ENCODE assay signal across 11 cellular contexts in the genomic region with DNA sequence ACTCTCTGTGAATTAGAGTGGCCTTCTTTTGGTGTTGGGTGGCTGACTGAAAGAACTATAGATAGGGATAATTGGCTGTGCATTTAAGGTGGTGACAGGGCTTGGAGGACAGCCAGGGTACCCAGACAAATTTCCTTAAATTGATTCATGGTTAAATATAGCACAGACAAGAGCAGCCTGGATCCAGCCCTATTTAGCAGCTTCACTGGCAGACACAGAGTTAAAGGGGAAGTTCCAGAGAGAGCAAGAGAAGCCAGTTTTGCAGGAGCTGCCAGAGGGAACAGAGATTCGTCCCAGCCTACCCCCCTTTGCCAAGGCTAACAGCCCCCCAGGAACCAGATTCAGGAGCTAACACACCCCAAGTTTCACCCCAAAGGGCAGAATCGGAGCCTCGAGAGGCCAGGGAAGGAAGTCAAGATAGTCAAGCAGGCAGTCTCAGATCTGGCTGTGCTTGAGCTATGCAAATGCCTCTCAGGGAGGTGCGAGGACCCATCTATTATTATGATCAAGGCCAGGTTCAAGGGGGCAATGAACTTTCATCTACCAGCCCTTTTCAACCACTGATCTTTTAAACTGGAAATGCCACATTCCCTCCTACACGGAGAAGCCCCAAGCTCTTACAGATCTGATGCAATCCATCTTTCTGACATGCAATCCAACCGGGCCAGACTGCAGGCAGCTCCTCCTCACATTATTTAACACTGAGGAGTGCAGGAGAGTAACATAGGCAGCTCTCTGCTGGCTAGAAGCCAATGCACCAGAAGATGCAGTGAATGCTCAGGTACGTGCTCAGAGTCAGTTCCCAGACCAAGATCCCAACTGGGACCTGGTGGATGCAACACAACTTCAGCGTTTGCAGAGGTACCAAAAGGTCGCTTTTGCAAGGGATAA. TPM values are rescaled to one million over a fixed set of nuclear protein-coding genes. Genes with fewer than 3 reads are reported as not detected.
DNase-seq lines count a peak whose midpoint lies in the region; ATAC-seq and TF ChIP-seq lines count a peak whose summit lies in the region.
"Had no signal": no experiment of that assay in that cellular context is flagged by ENCODE, and none has a peak within 500 bp of the region (broad histone marks: within the 10 kb centered on the region; RNA-seq: fewer than 3 reads in every experiment).

No MANE protein-coding gene starts in this region.

- H3K4me3 ChIP-seq in breast epithelium = peak overlapping the region in 1 of 3 donors; percentile 59
- H3K4me3 ChIP-seq in SK-N-MC = peak overlapping the region; percentile 60
- no peak overlapping the region for H3K4me3 ChIP-seq in upper lobe of right lung
- H3K4me3 ChIP-seq: SJSA1 had no signal

- H3K27ac ChIP-seq in breast epithelium = peak overlapping the region in 1 of 2 donors; percentile 68
- H3K27ac ChIP-seq in SK-N-MC = peak overlapping the region; percentile 77
- H3K27ac ChIP-seq in upper lobe of right lung = no peak overlapping the region
- H3K27ac ChIP-seq: SJSA1 had no signal

- H3K4me1 ChIP-seq in breast epithelium (peaks cover 3 to 9% of the 10 kb centered on the region in 2 donors), upper lobe of right lung (peaks cover 18% of the 10 kb centered on the region)
- H3K4me1 ChIP-seq: SJSA1 had no signal

- POLR2A ChIA-PET in MCF 10A (lab: Yijun Ruan, JAX) = no interaction called here

- intact Hi-C loops in MCF 10A (cut with micrococcal nuclease) (no loop called here), breast epithelium (cut with DNase I; ENCODE audit: low total_unique reads) (no loop called here), left ventricle myocardium superior (cut with micrococcal nuclease) (no loop called here), upper lobe of right lung (cut with DNase I) (no loop called here)

- TF ChIP-seq CTCF in MCF 10A (IDR thresholded peaks at IDR 0.05; ENCODE audit: unreplicated experiment) (no peak), breast epithelium (IDR thresholded peaks at IDR 0.05) (no peak), upper lobe of right lung (IDR thresholded peaks at IDR 0.05) (no peak)

- no peak for TF ChIP-seq POLR2A in breast epithelium (IDR thresholded peaks at IDR 0.05)

- peak; percentile 11 for DNase-seq in MCF 10A (ENCODE audit: unreplicated experiment)
- DNase-seq in breast epithelium (ENCODE audit: low spot score in 2 of 2) = no peak
- DNase-seq in SK-N-MC (ENCODE audit: low read depth, low spot score) = peak; percentile 10
- no peak for DNase-seq in left ventricle myocardium superior
- DNase-seq in upper lobe of right lung = no peak
- no peak for DNase-seq in C1 segment of cervical spinal cord (lab: John Stamatoyannopoulos, UW)
- no peak for DNase-seq in RKO (ENCODE audit: low spot score)
- DNase-seq: activated gamma-delta T cell treated with Interleukin-2 at 50 U/mL for 16 hours, transverse colon had no signal

- no peaks in the 10 kb centered on the region for H3K36me3 ChIP-seq in breast epithelium
- H3K36me3 ChIP-seq in SK-N-MC (ENCODE audit: insufficient read depth, low read length) = no peaks in the 10 kb centered on the region
- H3K36me3 ChIP-seq in upper lobe of right lung = no peaks in the 10 kb centered on the region
- H3K36me3 ChIP-seq: SJSA1, transverse colon had no signal

- BruUV-seq in MCF 10A (replicated peaks; lab: Mats Ljungman, UMichigan) = TSS peak; percentile 89

- H3K27ac Mint-ChIP-seq in MCF 10A (ENCODE audit: low read depth, unreplicated experiment) = no peak overlapping the region

- H3K4me3 Mint-ChIP-seq in MCF 10A (ENCODE audit: unreplicated experiment) = no peak overlapping the region

- peak; percentile 87 for ATAC-seq in left ventricle myocardium superior
- peak; percentile 65 for ATAC-seq in upper lobe of right lung
- no peak for ATAC-seq in HG03354 (IDR thresholded peaks at IDR 0.05; ENCODE audit: poor library complexity, severe bottlenecking, unreplicated experiment)

- H3K9me3 ChIP-seq in breast epithelium = no peaks in the 10 kb centered on the region
- H3K9me3 ChIP-seq in SK-N-MC (ENCODE audit: low read depth, low read length) = no peaks in the 10 kb centered on the region
- H3K9me3 ChIP-seq in upper lobe of right lung = no peaks in the 10 kb centered on the region
- H3K9me3 ChIP-seq: SJSA1, transverse colon had no signal

- H3K9ac ChIP-seq in SK-N-MC (ENCODE audit: insufficient read length) = peak overlapping the region; percentile 74

- CTCF ChIA-PET in MCF 10A (lab: Yijun Ruan, JAX) = interaction anchor here (0.8 to 1.9 kb wide), 5 partner anchors 9 to 218 kb away, joined by 3 to 13 read pairs (median 3); no protein-coding TSS in a partner anchor

- no peaks in the 10 kb centered on the region for H3K27me3 Mint-ChIP-seq in MCF 10A (ENCODE audit: insufficient read depth, unreplicated experiment)

- no peaks in the 10 kb centered on the region for H3K4me1 Mint-ChIP-seq in MCF 10A (ENCODE audit: insufficient read depth, unreplicated experiment)

- H3K9me3 Mint-ChIP-seq in MCF 10A (ENCODE audit: unreplicated experiment) = no peaks in the 10 kb centered on the region

- no peaks in the 10 kb centered on the region for H3K36me3 Mint-ChIP-seq in MCF 10A (ENCODE audit: insufficient read depth, unreplicated experiment)

- no peaks in the 10 kb centered on the region for H3K27me3 ChIP-seq in breast epithelium
- H3K27me3 ChIP-seq in upper lobe of right lung = no peaks in the 10 kb centered on the region
- H3K27me3 ChIP-seq: SJSA1 had no signal

RNA-seq across cellular contexts. Expression of gene DHRS2, which starts 58.2 kb away (rescaled TPM):
- total RNA-seq in MCF 10A (2022) (0.27 and 1.1 TPM in 2 replicates), breast epithelium (1 to 10 TPM in 2 of 3 donors, not detected in 1; 4.6 to 9.4 TPM), left ventricle myocardium superior (not detected), upper lobe of right lung (0.61 TPM)
- total RNA-seq: transverse colon had no signal

Comparison
In these comparisons a context has a peak if more than half of its experiments do, and no peak if none do; other contexts are left out.
1. DNase-seq: peak in MCF 10A (single experiment) and SK-N-MC (single experiment); none in breast epithelium (0 of 2), left ventricle myocardium superior (single experiment), upper lobe of right lung (single experiment), C1 segment of cervical spinal cord (0 of 14) and RKO (single experiment).